36 cellular contexts compared by ENCODE assay signal in the genomic region with DNA sequence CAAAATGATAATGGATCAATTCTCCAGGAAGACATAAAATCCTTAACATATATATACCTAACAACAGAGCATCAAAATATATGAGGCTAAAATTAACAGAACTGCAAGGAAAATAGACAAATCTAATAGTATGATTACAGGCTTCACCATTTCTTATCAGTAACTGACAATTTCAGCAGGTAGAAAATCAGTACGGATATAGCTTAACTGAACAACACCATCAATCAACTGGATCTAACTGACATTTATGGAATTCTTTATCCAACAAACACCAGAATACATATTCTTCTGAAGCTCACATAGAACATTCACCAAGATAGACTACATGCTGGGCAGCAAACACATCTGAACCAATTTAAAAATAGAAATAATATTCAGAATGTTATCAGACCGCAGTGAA.
"Had no signal": no experiment of that assay in that cellular context is flagged by ENCODE, and none has a peak within 500 bp of the region (broad histone marks: within the 10 kb centered on the region; RNA-seq: fewer than 3 reads in every experiment).

No MANE protein-coding gene starts in this region.

- H3K4me1 ChIP-seq: adrenal gland, ascending aorta, body of pancreas, breast epithelium had no signal

- H3K27ac ChIP-seq: adrenal gland, ascending aorta, body of pancreas, brain microvascular endothelial cell, breast epithelium, cardiac muscle cell had no signal

- H3K27me3 ChIP-seq: adrenal gland, ascending aorta, body of pancreas, brain microvascular endothelial cell, breast epithelium, cardiac muscle cell had no signal

- ATAC-seq: activated naive CD4-positive, alpha-beta T cell treated with anti-CD3 and anti-CD28 coated beads, Interleukin-2, amount 50 U/mL, for 72 hours; activated naive CD8-positive, alpha-beta T cell treated with anti-CD3 and anti-CD28 coated beads, Interleukin-2, amount 50 U/mL, for 24 hours; activated T-cell treated with anti-CD3 and anti-CD28 coated beads, Interleukin-2, amount 50 U/mL, for 72 hours; activated T-helper 17 cell treated with anti-CD3 and anti-CD28 coated beads, Interleukin-2, amount 50 U/mL, for 72 hours; body of pancreas had no signal

- H3K9me3 Mint-ChIP-seq: activated naive CD4-positive, alpha-beta T cell treated with anti-CD3 and anti-CD28 coated beads, Interleukin-2, amount 10 ng/mL, durations not matched to agents 7 days and 5 days; activated naive CD4-positive, alpha-beta T cell treated with anti-CD3 and anti-CD28 coated beads, Interleukin-2, amount 50 U/mL, for 72 hours; activated naive CD8-positive, alpha-beta T cell treated with anti-CD3 and anti-CD28 coated beads, Interleukin-2, amount 10 ng/mL, durations not matched to agents 7 days and 5 days; activated T-cell treated with anti-CD3 and anti-CD28 coated beads, Interleukin-2, amount 50 U/mL, for 24 hours; activated T-cell treated with anti-CD3 and anti-CD28 coated beads, Interleukin-2, amount 50 U/mL, for 72 hours; activated T-helper 1 cell treated with anti-CD3 and anti-CD28 coated beads, Interleukin-12 subunit alpha, Interleukin-12 subunit beta, Interleukin-2, Interleukin-4 antibody, amounts not matched to agents 30 ng/mL and 10 ng/mL and 1 ng/mL, durations not matched to agents 14 hours and 24 hours and 36 hours had no signal

- DNase-seq: activated effector memory CD4-positive, alpha-beta T cell treated with anti-CD3 and anti-CD28 coated beads, Interleukin-2, amount 50 U/mL, for 16 hours; activated effector memory CD4-positive, alpha-beta T cell treated with Interleukin-2 at 50 U/mL for 16 hours; activated gamma-delta T cell; activated gamma-delta T cell treated with Interleukin-2 at 50 U/mL for 16 hours; activated naive CD4-positive, alpha-beta T cell; activated naive CD4-positive, alpha-beta T cell treated with anti-CD3 and anti-CD28 coated beads for 36 hours; activated naive CD4-positive, alpha-beta T cell treated with anti-CD3 and anti-CD28 coated beads, Interleukin-2, amount 10 ng/mL, durations not matched to agents 7 days and 5 days; activated naive CD4-positive, alpha-beta T cell treated with anti-CD3 and anti-CD28 coated beads, Interleukin-2, amount 50 U/mL, for 16 hours; activated naive CD4-positive, alpha-beta T cell treated with Interleukin-2 at 50 U/mL for 16 hours; activated naive CD8-positive, alpha-beta T cell treated with anti-CD3 and anti-CD28 coated beads for 36 hours; activated naive CD8-positive, alpha-beta T cell treated with anti-CD3 and anti-CD28 coated beads, Interleukin-2, amount 10 ng/mL, durations not matched to agents 7 days and 5 days; activated naive CD8-positive, alpha-beta T cell treated with anti-CD3 and anti-CD28 coated beads, Interleukin-2, amount 50 U/mL, for 24 hours; activated T-cell treated with anti-CD3 and anti-CD28 coated beads, Interleukin-2, amount 50 U/mL, for 1 hour; activated T-cell treated with anti-CD3 and anti-CD28 coated beads, Interleukin-2, amount 50 U/mL, for 24 hours; activated T-cell treated with anti-CD3 and anti-CD28 coated beads, Interleukin-2, amount 50 U/mL, for 48 hours; activated T-cell treated with anti-CD3 and anti-CD28 coated beads, Interleukin-2, amount 50 U/mL, for 72 hours; adrenal gland; amniotic stem cell; amygdala; anterior cingulate cortex; aorta; body of pancreas; brain microvascular endothelial cell; caudate nucleus; central memory CD4-positive, alpha-beta T cell; cerebellar nuclear complex had no signal

- H3K36me3 Mint-ChIP-seq: activated naive CD4-positive, alpha-beta T cell treated with anti-CD3 and anti-CD28 coated beads, Interleukin-2, amount 10 ng/mL, durations not matched to agents 7 days and 5 days; activated naive CD4-positive, alpha-beta T cell treated with anti-CD3 and anti-CD28 coated beads, Interleukin-2, amount 50 U/mL, for 24 hours; activated naive CD4-positive, alpha-beta T cell treated with anti-CD3 and anti-CD28 coated beads, Interleukin-2, amount 50 U/mL, for 72 hours; activated naive CD8-positive, alpha-beta T cell; activated naive CD8-positive, alpha-beta T cell treated with anti-CD3 and anti-CD28 coated beads for 36 hours; activated naive CD8-positive, alpha-beta T cell treated with anti-CD3 and anti-CD28 coated beads, Interleukin-2, amount 10 ng/mL, durations not matched to agents 7 days and 5 days; brain had no signal

- H3K4me1 Mint-ChIP-seq: activated naive CD4-positive, alpha-beta T cell treated with anti-CD3 and anti-CD28 coated beads, Interleukin-2, amount 10 ng/mL, durations not matched to agents 7 days and 5 days; activated naive CD4-positive, alpha-beta T cell treated with anti-CD3 and anti-CD28 coated beads, Interleukin-2, amount 50 U/mL, for 24 hours; activated naive CD8-positive, alpha-beta T cell treated with anti-CD3 and anti-CD28 coated beads for 36 hours; activated naive CD8-positive, alpha-beta T cell treated with anti-CD3 and anti-CD28 coated beads, Interleukin-2, amount 10 ng/mL, durations not matched to agents 7 days and 5 days; activated naive CD8-positive, alpha-beta T cell treated with anti-CD3 and anti-CD28 coated beads, Interleukin-2, amount 50 U/mL, for 24 hours; activated T-helper 17 cell treated with anti-CD3 and anti-CD28 coated beads, Interleukin-2, amount 50 U/mL, for 72 hours; brain; central memory CD8-positive, alpha-beta T cell had no signal

- H3K9me3 ChIP-seq: adrenal gland, ascending aorta, body of pancreas, breast epithelium had no signal

- H3K4me3 Mint-ChIP-seq: activated naive CD4-positive, alpha-beta T cell treated with anti-CD3 and anti-CD28 coated beads for 36 hours; activated naive CD4-positive, alpha-beta T cell treated with anti-CD3 and anti-CD28 coated beads, Interleukin-2, amount 10 ng/mL, durations not matched to agents 7 days and 5 days; activated naive CD4-positive, alpha-beta T cell treated with anti-CD3 and anti-CD28 coated beads, Interleukin-2, amount 50 U/mL, for 24 hours; activated naive CD8-positive, alpha-beta T cell; activated naive CD8-positive, alpha-beta T cell treated with anti-CD3 and anti-CD28 coated beads for 36 hours; activated naive CD8-positive, alpha-beta T cell treated with anti-CD3 and anti-CD28 coated beads, Interleukin-2, amount 10 ng/mL, durations not matched to agents 7 days and 5 days; activated naive CD8-positive, alpha-beta T cell treated with anti-CD3 and anti-CD28 coated beads, Interleukin-2, amount 50 U/mL, for 24 hours; activated T-cell treated with anti-CD3 and anti-CD28 coated beads, Interleukin-2, amount 50 U/mL, for 24 hours; activated T-cell treated with anti-CD3 and anti-CD28 coated beads, Interleukin-2, amount 50 U/mL, for 72 hours; activated T-helper 1 cell treated with anti-CD3 and anti-CD28 coated beads, Interleukin-12 subunit alpha, Interleukin-12 subunit beta, Interleukin-2, Interleukin-4 antibody, amounts not matched to agents 30 ng/mL and 10 ng/mL and 1 ng/mL, durations not matched to agents 14 hours and 24 hours and 36 hours; activated T-helper 17 cell treated with anti-CD3 and anti-CD28 coated beads, Interleukin-2, amount 50 U/mL, for 72 hours; brain; central memory CD8-positive, alpha-beta T cell had no signal

- H3K27me3 Mint-ChIP-seq: activated naive CD4-positive, alpha-beta T cell treated with anti-CD3 and anti-CD28 coated beads, Interleukin-2, amount 10 ng/mL, durations not matched to agents 7 days and 5 days; activated naive CD4-positive, alpha-beta T cell treated with anti-CD3 and anti-CD28 coated beads, Interleukin-2, amount 50 U/mL, for 24 hours; activated naive CD8-positive, alpha-beta T cell; activated naive CD8-positive, alpha-beta T cell treated with anti-CD3 and anti-CD28 coated beads for 36 hours; activated naive CD8-positive, alpha-beta T cell treated with anti-CD3 and anti-CD28 coated beads, Interleukin-2, amount 10 ng/mL, durations not matched to agents 7 days and 5 days; activated naive CD8-positive, alpha-beta T cell treated with anti-CD3 and anti-CD28 coated beads, Interleukin-2, amount 50 U/mL, for 24 hours; activated T-cell treated with anti-CD3 and anti-CD28 coated beads, Interleukin-2, amount 50 U/mL, for 24 hours; activated T-helper 17 cell treated with anti-CD3 and anti-CD28 coated beads, Interleukin-2, amount 50 U/mL, for 72 hours; brain; central memory CD8-positive, alpha-beta T cell had no signal

- H3K36me3 ChIP-seq: adrenal gland, ascending aorta, brain microvascular endothelial cell, breast epithelium, cardiac muscle cell had no signal

- H3K4me3 ChIP-seq: adrenal gland, ascending aorta, body of pancreas, breast epithelium, cardiac muscle cell had no signal
